Comparison of ENCODE assay signal across 22 cellular contexts in genomic region chr12:30166416-30166815, GRCh38.
A peak's percentile ranks its signal among the peaks of the same experiment; 100 is the strongest.
DNase-seq lines count a peak whose midpoint lies in the region; ATAC-seq and TF ChIP-seq lines count a peak whose summit lies in the region.
"Had no signal": no experiment of that assay in that cellular context is flagged by ENCODE, and none has a peak within 500 bp of the region (broad histone marks: within the 10 kb centered on the region; RNA-seq: fewer than 3 reads in every experiment).

No MANE protein-coding gene starts in this region.

- H3K27me3 Mint-ChIP-seq in nephron progenitor cell (ENCODE audit: low read depth, poor library complexity): peaks cover 11% of the 10 kb centered on the region
- H3K27me3 Mint-ChIP-seq: CD4-positive, CD25-positive, alpha-beta regulatory T cell had no signal

- H3K27me3 ChIP-seq in GM23248 (replicated peaks; ENCODE audit: insufficient read depth): no peaks in the 10 kb centered on the region; the same call in 1 of the 2 replicates
- H3K27me3 ChIP-seq in PC-3 (ENCODE audit: low read length): no peaks in the 10 kb centered on the region

- H3F3A ChIP-seq in GM23248 (ENCODE audit: insufficient read depth) (no peaks in the 10 kb centered on the region), PC-3 (ENCODE audit: low read length, unreplicated experiment) (no peaks in the 10 kb centered on the region)

- H2AFZ ChIP-seq in GM23248 (no peak overlapping the region), PC-3 (ENCODE audit: low read length) (no peak overlapping the region)

- 19 to 35% methylated on average over 1 of the region's 1 CpG for WGBS in GM23248 (ENCODE audit: low coverage in 1 of 2, low lambda C conversion rate in 2 of 2, missing lambda C conversion rate in 2 of 2), 2 experiments

- BruUV-seq in PC-3 (replicated peaks; lab: Mats Ljungman, UMichigan): no TSS peak

- H4K20me1 ChIP-seq in GM23248 (ENCODE audit: insufficient read depth): no peaks in the 10 kb centered on the region
- no peaks in the 10 kb centered on the region for H4K20me1 ChIP-seq in PC-3 (ENCODE audit: low read length)

- H3K9me3 ChIP-seq in GM23248 (ENCODE audit: low read depth) (no peaks in the 10 kb centered on the region), PC-3 (ENCODE audit: low read length) (no peaks in the 10 kb centered on the region)

- H3K4me3 ChIP-seq in GM23248: no peak overlapping the region
- no peak overlapping the region for H3K4me3 ChIP-seq in PC-3 (ENCODE audit: low read length)
- H3K4me3 ChIP-seq in choroid plexus epithelial cell (ENCODE audit: low read depth, low read length): no peak overlapping the region
- no peak overlapping the region for H3K4me3 ChIP-seq in fibroblast of the aortic adventitia (ENCODE audit: low read depth, low read length)

- CTCF ChIA-PET in PC-3 (lab: Charles Lee): no interaction called here

- in situ Hi-C loops in GM23248 (cut with MboI): no loop called here

- TF ChIP-seq CTCF in PC-3 (conservative IDR thresholded peaks at IDR 0.05; ENCODE audit: low read depth, low read length) (no peak), choroid plexus epithelial cell (conservative IDR thresholded peaks at IDR 0.05; ENCODE audit: low read depth, low read length) (no peak), fibroblast of the aortic adventitia (IDR thresholded peaks at IDR 0.05; ENCODE audit: insufficient read depth, low read length) (no peak), nephron progenitor cell (IDR thresholded peaks at IDR 0.05) (no peak)

- ATAC-seq in PC-3 (peak; percentile 54; the same call in 1 of the 2 replicates), HG03520 (IDR thresholded peaks at IDR 0.05; ENCODE audit: unreplicated experiment) (no peak)
- ATAC-seq: HCT116 had no signal

- H3K79me2 ChIP-seq in GM23248 (ENCODE audit: insufficient read depth): no peaks in the 10 kb centered on the region
- H3K79me2 ChIP-seq in PC-3 (ENCODE audit: low read length): no peaks in the 10 kb centered on the region

- peaks cover 10% of the 10 kb centered on the region; the same call in 1 of the 2 replicates for H3K4me1 ChIP-seq in GM23248 (ENCODE audit: insufficient read depth)
- no peaks in the 10 kb centered on the region for H3K4me1 ChIP-seq in PC-3 (ENCODE audit: insufficient read depth, low read length)

- no peaks in the 10 kb centered on the region for H3K36me3 Mint-ChIP-seq in nephron progenitor cell (ENCODE audit: low read depth)
- H3K36me3 Mint-ChIP-seq: CD4-positive, CD25-positive, alpha-beta regulatory T cell had no signal

- H3K9ac ChIP-seq in GM23248: no peak overlapping the region
- H3K9ac ChIP-seq in PC-3 (ENCODE audit: low read length): no peak overlapping the region

- DNase-seq in GM23248: peak; percentile 10
- peak; percentile 7 for DNase-seq in PC-3
- peak; percentile 10 for DNase-seq in choroid plexus epithelial cell (ENCODE audit: low read depth)
- DNase-seq in fibroblast of the aortic adventitia (ENCODE audit: low read depth): peak; percentile 90
- no peak for DNase-seq in NCI-H128 (lab: John Stamatoyannopoulos, UW; ENCODE audit: unreplicated experiment)
- DNase-seq in CD1c-positive myeloid dendritic cell (ENCODE audit: extremely low spot score): no peak
- DNase-seq in nephron progenitor cell: no peak
- DNase-seq: 8988T; CD4-positive, CD25-positive, alpha-beta regulatory T cell; DMS153; GOT3; NCI-H1048; NCI-H1417 treated with DMSO at 0.1 percent for 48 hours; NCI-H187; NCI-H2081 treated with DMSO at 0.1 percent for 48 hours; NCI-H2171; NCI-H345; NCI-H524 treated with DMSO at 0.1 percent for 48 hours; NCI-H774 had no signal

- no peak overlapping the region for H3K27ac Mint-ChIP-seq in nephron progenitor cell
- H3K27ac Mint-ChIP-seq: CD4-positive, CD25-positive, alpha-beta regulatory T cell had no signal

- intact Hi-C loops in PC-3 (cut with micrococcal nuclease): no loop called here

- H3K9me2 ChIP-seq in GM23248 (ENCODE audit: insufficient read depth) (no peaks in the 10 kb centered on the region), PC-3 (replicated peaks; ENCODE audit: low read length) (no peaks in the 10 kb centered on the region)

- no peaks in the 10 kb centered on the region for H3K4me1 Mint-ChIP-seq in nephron progenitor cell
- H3K4me1 Mint-ChIP-seq: CD4-positive, CD25-positive, alpha-beta regulatory T cell had no signal

- no peak overlapping the region for H3K4me2 ChIP-seq in GM23248 (ENCODE audit: unreplicated experiment)
- H3K4me2 ChIP-seq in PC-3 (ENCODE audit: low read length): no peak overlapping the region

- POLR2A ChIA-PET in PC-3 (lab: Charles Lee; ENCODE audit: unreplicated experiment): interaction anchor here (0.9 kb wide), 1 partner anchor 560 kb away, joined by 6 read pairs; no protein-coding TSS in a partner anchor

- H3K27ac ChIP-seq in GM23248 (no peak overlapping the region), PC-3 (ENCODE audit: low read length) (no peak overlapping the region)
- H3K27ac ChIP-seq: HL-60 had no signal

- H3K4me3 Mint-ChIP-seq in nephron progenitor cell: no peak overlapping the region
- H3K4me3 Mint-ChIP-seq: CD4-positive, CD25-positive, alpha-beta regulatory T cell had no signal

- H3K36me3 ChIP-seq in GM23248 (ENCODE audit: low read depth): no peaks in the 10 kb centered on the region
- H3K36me3 ChIP-seq in PC-3 (ENCODE audit: low read depth, low read length): no peaks in the 10 kb centered on the region

- peaks cover 6% of the 10 kb centered on the region for H3K9me3 Mint-ChIP-seq in nephron progenitor cell

Comparison
In these comparisons a context has a peak if more than half of its experiments do, and no peak if none do; other contexts are left out.
1. DNase-seq: peak in GM23248 (single experiment), PC-3 (single experiment), choroid plexus epithelial cell (single experiment) and fibroblast of the aortic adventitia (single experiment); none in NCI-H128 (single experiment), CD1c-positive myeloid dendritic cell (single experiment) and nephron progenitor cell (single experiment).